In the genomic region with DNA sequence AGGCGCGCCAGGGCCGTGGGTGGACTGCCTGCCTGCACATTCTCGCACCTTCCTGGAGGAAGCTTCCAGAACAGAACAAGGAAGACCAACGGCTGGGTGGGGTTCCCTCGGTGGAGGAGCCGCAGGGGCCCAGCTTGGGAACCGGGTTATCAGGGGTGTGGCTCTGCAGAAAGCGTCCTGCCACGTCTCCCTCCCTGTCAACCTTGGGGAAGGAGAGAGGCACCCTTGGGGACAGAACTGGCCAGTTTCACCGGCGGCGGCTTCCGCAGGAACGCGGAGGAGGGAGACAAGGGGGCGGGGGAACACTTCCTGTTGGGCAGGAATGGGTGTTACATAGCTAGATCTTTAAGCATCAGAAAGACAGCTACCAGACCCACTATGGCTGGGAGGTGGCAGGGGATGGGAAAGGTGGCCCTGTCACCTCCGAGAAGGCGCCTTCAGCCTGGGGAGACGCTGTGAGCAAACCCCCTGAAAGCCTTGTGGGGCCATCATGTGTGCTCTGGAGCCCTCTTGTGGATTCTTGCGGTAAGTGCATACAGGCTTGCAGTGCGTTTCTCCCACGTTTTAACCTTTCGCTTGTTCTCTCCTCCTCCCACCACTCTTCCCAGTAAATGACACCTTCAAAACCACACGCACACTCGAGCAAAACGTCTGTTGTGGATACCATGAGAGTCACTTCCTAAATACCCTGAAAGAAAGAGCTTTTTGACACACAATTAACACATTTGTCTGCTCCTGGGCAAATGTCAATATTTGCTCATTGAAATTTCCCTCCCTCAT, we compare ENCODE assay signal across 8 cellular contexts. TPM values are rescaled to one million over a fixed set of nuclear protein-coding genes. Genes with fewer than 3 reads are reported as not detected.
DNase-seq lines count a peak whose midpoint lies in the region; ATAC-seq lines count a peak whose summit lies in the region.

No MANE protein-coding gene starts in this region.

- H3K27ac ChIP-seq in cingulate gyrus (ENCODE audit: low read depth, low read length): peak overlapping the region; percentile 84
- peak overlapping the region; percentile 54 for H3K27ac ChIP-seq in layer of hippocampus (ENCODE audit: low read depth, low read length)

- intact Hi-C loops in activated CD4-positive, alpha-beta T cell treated with anti-CD3 and anti-CD28 coated beads for 36 hours (cut with DNase I, micrococcal nuclease): loop anchor here (1.0 to 5.0 kb wide), 11 partner anchors 35 to 503 kb away; a partner anchor contains a TSS

- H3K27me3 ChIP-seq in layer of hippocampus (ENCODE audit: control insufficient read depth, insufficient read depth, low read length): no peaks in the 10 kb centered on the region

- ATAC-seq in HG03095 (IDR thresholded peaks at IDR 0.05; ENCODE audit: unreplicated experiment): peak; percentile 61
- ATAC-seq in activated CD4-positive, alpha-beta T cell treated with anti-CD3 and anti-CD28 coated beads for 36 hours: peak; percentile 81

- DNase-seq in Daoy (ENCODE audit: low read depth) (peak; percentile 79), NCI-H345 (lab: John Stamatoyannopoulos, UW) (peak; percentile 73), OCI-M2 (lab: John Stamatoyannopoulos, UW; ENCODE audit: unreplicated experiment) (no peak)
- DNase-seq in activated CD4-positive, alpha-beta T cell treated with anti-CD3 and anti-CD28 coated beads for 36 hours: peak; percentile 87
- peak; percentile 28 to 60 (median 48) for DNase-seq in stimulated activated CD4-positive, alpha-beta T cell treated with anti-CD3 and anti-CD28 coated beads, Interleukin-1b, Interleukin-23, amount 100 ng/mL, for 24 hours (ENCODE audit: low read depth in 4 of 4, low spot score in 1 of 4)

- H3K27me3 Mint-ChIP-seq in activated CD4-positive, alpha-beta T cell treated with anti-CD3 and anti-CD28 coated beads for 36 hours: peaks cover 2% of the 10 kb centered on the region

- no peaks in the 10 kb centered on the region for H3K9me3 Mint-ChIP-seq in activated CD4-positive, alpha-beta T cell treated with anti-CD3 and anti-CD28 coated beads for 36 hours (ENCODE audit: low read depth)

- POLR2A ChIA-PET in activated CD4-positive, alpha-beta T cell treated with anti-CD3 and anti-CD28 coated beads for 36 hours (lab: Charles Lee): interaction anchor here (0.7 to 2.2 kb wide), 4 partner anchors 9 to 130 kb away, joined by 3 to 5 read pairs (median 4); no protein-coding TSS in a partner anchor

- CTCF ChIA-PET in activated CD4-positive, alpha-beta T cell treated with anti-CD3 and anti-CD28 coated beads for 36 hours (lab: Charles Lee): interaction anchor here (0.5 to 5.4 kb wide), 56 partner anchors 8 to 1595 kb away, joined by 3 to 57 read pairs (median 4); a partner anchor contains a TSS

- H3K36me3 Mint-ChIP-seq in activated CD4-positive, alpha-beta T cell treated with anti-CD3 and anti-CD28 coated beads for 36 hours (ENCODE audit: low read depth): no peaks in the 10 kb centered on the region

- peak overlapping the region; percentile 60 for H3K4me3 Mint-ChIP-seq in activated CD4-positive, alpha-beta T cell treated with anti-CD3 and anti-CD28 coated beads for 36 hours

- H3K4me1 Mint-ChIP-seq in activated CD4-positive, alpha-beta T cell treated with anti-CD3 and anti-CD28 coated beads for 36 hours: peaks cover 33% of the 10 kb centered on the region

- peak overlapping the region; percentile 85 for H3K27ac Mint-ChIP-seq in activated CD4-positive, alpha-beta T cell treated with anti-CD3 and anti-CD28 coated beads for 36 hours

RNA-seq across cellular contexts. Expression of a gene that starts 3.8 kb away (rescaled TPM):
- 0.29 and 0.83 TPM in 2 replicates for total RNA-seq in Daoy (2014; rRNA removed; shearing (Covaris generic))
- under 1 TPM; 0.86 to 0.87 TPM for total RNA-seq in activated CD4-positive, alpha-beta T cell treated with anti-CD3 and anti-CD28 coated beads for 36 hours

RNA-seq across cellular contexts. Expression of a gene that starts 48.1 kb away (rescaled TPM):
- total RNA-seq in Daoy (2014; rRNA removed; shearing (Covaris generic)): 22.5 and 30.7 TPM in 2 replicates
- 10 to 100 TPM; 55.9 to 57.6 TPM for total RNA-seq in activated CD4-positive, alpha-beta T cell treated with anti-CD3 and anti-CD28 coated beads for 36 hours
